In genomic region chr11:66267379-66268209, GRCh38 we compare ENCODE assay signal across 8 cellular contexts. TPM values are rescaled to one million over a fixed set of nuclear protein-coding genes. Genes with fewer than 3 reads are reported as not detected.
DNase-seq lines count a peak whose midpoint lies in the region; ATAC-seq, FAIRE-seq and TF ChIP-seq lines count a peak whose summit lies in the region.

No MANE protein-coding gene starts in this region.

- no peak for TF ChIP-seq RAD21 in A549 (conservative IDR thresholded peaks at IDR 0.05 in 1 of 2, IDR thresholded peaks at IDR 0.05 in 1 of 2)

- POLR2A ChIA-PET in A549 (lab: Yijun Ruan, JAX) = interaction anchor here (0.6 to 1.6 kb wide), 6 partner anchors 10 to 80 kb away, joined by 3 to 6 read pairs (median 4); partner anchors contain the start of genes B4GAT1, CNIH2 and YIF1A

- H3K9me3 ChIP-seq in A549 (no peaks in the 10 kb centered on the region), right lobe of liver (no peaks in the 10 kb centered on the region)

- TF ChIP-seq CTCF in A549 (IDR thresholded peaks at IDR 0.05) (no peak), right lobe of liver (IDR thresholded peaks at IDR 0.05) (no peak)

- TF ChIP-seq POLR2A in A549 (IDR thresholded peaks at IDR 0.05; ENCODE audit: low read length) (no peak), right lobe of liver (IDR thresholded peaks at IDR 0.05) (peak; percentile 32)

- peak; percentile 73 to 85 for DNase-seq in A549 (ENCODE audit: low read depth in 1 of 2, low spot score in 1 of 2)
- DNase-seq in NCI-H510A (lab: John Stamatoyannopoulos, UW) = peak; percentile 62
- peak; percentile 75 to 79 for DNase-seq in activated CD4-positive, alpha-beta T cell treated with anti-CD3 and anti-CD28 coated beads, Interleukin-2, amount 50 U/mL, for 4 hours
- peak; percentile 93 for DNase-seq in dermis blood vessel endothelial cell
- peak; percentile 89 to 91 (median 89) for DNase-seq in right lobe of liver
- DNase-seq in stimulated activated CD4-positive, alpha-beta T cell treated with anti-CD3 and anti-CD28 coated beads, Interleukin-4, amount 100 ng/mL, for 1 hour = peak; percentile 86

- CTCF ChIA-PET in A549 (lab: Yijun Ruan, JAX) = interaction anchor here (0.7 to 2.8 kb wide), 3 partner anchors 8 to 45 kb away, joined by 4 to 13 read pairs (median 5); no protein-coding TSS in a partner anchor

- H3K27ac ChIP-seq in A549 (peak overlapping the region; percentile 91 to 97), right lobe of liver (peak overlapping the region; percentile 75 to 96 (median 86))

- H3K4me1 ChIP-seq in A549 = peaks cover 19% of the 10 kb centered on the region
- peaks cover 0 to 8% (median 2%) of the 10 kb centered on the region in 4 donors for H3K4me1 ChIP-seq in right lobe of liver

- peak overlapping the region; percentile 91 for H3K4me2 ChIP-seq in A549

- H3K36me3 ChIP-seq in right lobe of liver = peaks cover 0 to 10% (median 7%) of the 10 kb centered on the region in 4 donors

- WGBS in A549 (ENCODE audit: missing lambda C conversion rate) = 15% methylated on average over 32 of the region's 61 CpGs
- WGBS in right lobe of liver (ENCODE audit: insufficient coverage, low coverage, low lambda C conversion rate, missing lambda C conversion rate) = 1% methylated on average over 38 of the region's 61 CpGs

- no peak for FAIRE-seq in A549 (lab: Jason Lieb, UNC)

- ATAC-seq in A549 (peak; percentile 65 to 82), GM18511 (IDR thresholded peaks at IDR 0.05; ENCODE audit: unreplicated experiment) (peak; percentile 58), HG03025 (IDR thresholded peaks at IDR 0.05; ENCODE audit: low FRiP score, unreplicated experiment) (peak; percentile 35), right lobe of liver (peak; percentile 72 to 82 (median 75))

- intact Hi-C loops in right lobe of liver (cut with DNase I) = no loop called here

- TF ChIP-seq EP300 in A549 (IDR thresholded peaks at IDR 0.05) = no peak

- H3K4me3 ChIP-seq in A549 (peak overlapping the region; percentile 93), right lobe of liver (peak overlapping the region; percentile 81 to 97 (median 90))

- no peaks in the 10 kb centered on the region for H3K27me3 ChIP-seq in right lobe of liver

TF ChIP-seq in A549, 52 proteins besides CTCF, POLR2A, EP300 and RAD21:
- peak; percentile 70; the same call in 1 of the 2 replicates for TF ChIP-seq HOXA7 (CRISPR knock-in tag; IDR thresholded peaks at IDR 0.05)
- TF ChIP-seq CHD2 (IDR thresholded peaks at IDR 0.05; ENCODE audit: low read length, partially characterized antibody) = peak; percentile 87
- TF ChIP-seq REST (IDR thresholded peaks at IDR 0.05) = peak; percentile 89
- TF ChIP-seq, protein P1, sequence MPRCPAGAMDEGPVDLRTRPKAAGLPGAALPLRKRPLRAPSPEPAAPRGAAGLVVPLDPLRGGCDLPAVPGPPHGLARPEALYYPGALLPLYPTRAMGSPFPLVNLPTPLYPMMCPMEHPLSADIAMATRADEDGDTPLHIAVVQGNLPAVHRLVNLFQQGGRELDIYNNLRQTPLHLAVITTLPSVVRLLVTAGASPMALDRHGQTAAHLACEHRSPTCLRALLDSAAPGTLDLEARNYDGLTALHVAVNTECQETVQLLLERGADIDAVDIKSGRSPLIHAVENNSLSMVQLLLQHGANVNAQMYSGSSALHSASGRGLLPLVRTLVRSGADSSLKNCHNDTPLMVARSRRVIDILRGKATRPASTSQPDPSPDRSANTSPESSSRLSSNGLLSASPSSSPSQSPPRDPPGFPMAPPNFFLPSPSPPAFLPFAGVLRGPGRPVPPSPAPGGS (IDR thresholded peaks at IDR 0.05) = 0 out of 3 replicates have a peak, but pooled peaks have one; percentile 36
- TF ChIP-seq, protein P2, sequence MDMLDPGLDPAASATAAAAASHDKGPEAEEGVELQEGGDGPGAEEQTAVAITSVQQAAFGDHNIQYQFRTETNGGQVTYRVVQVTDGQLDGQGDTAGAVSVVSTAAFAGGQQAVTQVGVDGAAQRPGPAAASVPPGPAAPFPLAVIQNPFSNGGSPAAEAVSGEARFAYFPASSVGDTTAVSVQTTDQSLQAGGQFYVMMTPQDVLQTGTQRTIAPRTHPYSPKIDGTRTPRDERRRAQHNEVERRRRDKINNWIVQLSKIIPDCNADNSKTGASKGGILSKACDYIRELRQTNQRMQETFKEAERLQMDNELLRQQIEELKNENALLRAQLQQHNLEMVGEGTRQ (IDR thresholded peaks at IDR 0.05) = no peak
- 0 out of 2 replicates have a peak, but pooled peaks have one; percentile 64 for TF ChIP-seq TFCP2L1 (CRISPR knock-in tag; IDR thresholded peaks at IDR 0.05)
- 0 out of 2 replicates have a peak, but pooled peaks have one; percentile 34 for TF ChIP-seq HOXB5 (CRISPR knock-in tag; IDR thresholded peaks at IDR 0.05)
- no peak for TF ChIP-seq CBX2 (IDR thresholded peaks at IDR 0.05; ENCODE audit: borderline replicate concordance, low read depth)
- TF ChIP-seq JUN (IDR thresholded peaks at IDR 0.05) = peak in 1 of 2 experiments; percentile 62; a peak in 3 of 5 replicates
- no peak for TF ChIP-seq ESRRA (IDR thresholded peaks at IDR 0.05; ENCODE audit: borderline replicate concordance, low read length)

RNA-seq across cellular contexts. Expression of gene RAB1B, which starts 0.8 kb away (rescaled TPM):
- 87.8 and 104 TPM in 2 replicates for polyA plus RNA-seq in A549 (2011; rRNA removed)
- polyA plus RNA-seq in A549 (2012; cell fraction: cytosol; rRNA removed) = 156 and 206 TPM in 2 replicates
- polyA plus RNA-seq in A549 (2012; cell fraction: nucleus; rRNA removed) = 141 and 147 TPM in 2 replicates
- polyA plus RNA-seq in A549 (2017; fragmentation: RNase III; extraction: RNeasy Plus Mini Kit Qiagen cat#74134 plus additional on column Dnase treatment) = 141 to 149 TPM (median 147 TPM) in 3 replicates
- 147 and 157 TPM in 2 replicates for polyA minus RNA-seq in A549 (2011; rRNA and poly(A)+ RNA removed)
- 77.8 and 196 TPM in 2 replicates for total RNA-seq in dermis blood vessel endothelial cell
- total RNA-seq in right lobe of liver = 10 to 100 TPM; 52.3 to 69.0 (median 59.6) TPM

RNA-seq across cellular contexts. Expression of gene KLC2, which starts 10.1 kb away (rescaled TPM):
- 13.7 and 13.8 TPM in 2 replicates for polyA plus RNA-seq in A549 (2011; rRNA removed)
- 26.6 and 33.5 TPM in 2 replicates for polyA plus RNA-seq in A549 (2012; cell fraction: cytosol; rRNA removed)
- polyA plus RNA-seq in A549 (2012; cell fraction: nucleus; rRNA removed) = 62.6 and 79.2 TPM in 2 replicates
- 35.1 to 35.8 TPM (median 35.2 TPM) in 3 replicates for polyA plus RNA-seq in A549 (2017; fragmentation: RNase III; extraction: RNeasy Plus Mini Kit Qiagen cat#74134 plus additional on column Dnase treatment)
- 23.2 and 30.5 TPM in 2 replicates for polyA minus RNA-seq in A549 (2011; rRNA and poly(A)+ RNA removed)
- total RNA-seq in dermis blood vessel endothelial cell = 18.0 and 18.5 TPM in 2 replicates
- total RNA-seq in right lobe of liver = 10 to 100 TPM in 1 of 6 experiments, 1 to 10 TPM in 5; 3.8 to 11.5 (median 6.3) TPM

RNA-seq across cellular contexts. Expression of gene CNIH2, which starts 10.4 kb away (rescaled TPM):
- 0.95 and 0.98 TPM in 2 replicates for polyA plus RNA-seq in A549 (2011; rRNA removed)
- polyA plus RNA-seq in A549 (2012; cell fraction: cytosol; rRNA removed) = 2.2 and 2.3 TPM in 2 replicates
- polyA plus RNA-seq in A549 (2012; cell fraction: nucleus; rRNA removed) = 3.6 and 4.4 TPM in 2 replicates
- 1.1 to 1.5 TPM (median 1.3 TPM) in 3 replicates for polyA plus RNA-seq in A549 (2017; fragmentation: RNase III; extraction: RNeasy Plus Mini Kit Qiagen cat#74134 plus additional on column Dnase treatment)
- 0.34 TPM in 1 of 2 replicates, not detected in the other for polyA minus RNA-seq in A549 (2011; rRNA and poly(A)+ RNA removed)
- not detected in 2 replicates for total RNA-seq in dermis blood vessel endothelial cell
- under 1 TPM in 2 of 6 experiments, not detected in 4; 0.26 to 0.51 TPM for total RNA-seq in right lobe of liver

RNA-seq across cellular contexts. Expression of gene YIF1A, which starts 21.3 kb away (rescaled TPM):
- 99.7 and 132 TPM in 2 replicates for polyA plus RNA-seq in A549 (2011; rRNA removed)
- 206 and 244 TPM in 2 replicates for polyA plus RNA-seq in A549 (2012; cell fraction: cytosol; rRNA removed)
- polyA plus RNA-seq in A549 (2012; cell fraction: nucleus; rRNA removed) = 215 and 261 TPM in 2 replicates
- 79.7 to 91.3 TPM (median 82.0 TPM) in 3 replicates for polyA plus RNA-seq in A549 (2017; fragmentation: RNase III; extraction: RNeasy Plus Mini Kit Qiagen cat#74134 plus additional on column Dnase treatment)
- polyA minus RNA-seq in A549 (2011; rRNA and poly(A)+ RNA removed) = 167 and 194 TPM in 2 replicates
- 111 and 159 TPM in 2 replicates for total RNA-seq in dermis blood vessel endothelial cell
- total RNA-seq in right lobe of liver = 100 to 1,000 TPM in 3 of 6 experiments, 10 to 100 TPM in 3; 75.0 to 170 (median 97.9) TPM

RNA-seq across cellular contexts. Expression of gene TMEM151A, which starts 24.1 kb away (rescaled TPM):
- 0.44 and 0.62 TPM in 2 replicates for polyA plus RNA-seq in A549 (2011; rRNA removed)
- polyA plus RNA-seq in A549 (2012; cell fraction: cytosol; rRNA removed) = 0.91 and 1.8 TPM in 2 replicates
- 1.8 and 2.3 TPM in 2 replicates for polyA plus RNA-seq in A549 (2012; cell fraction: nucleus; rRNA removed)
- 1.3 to 1.8 TPM (median 1.6 TPM) in 3 replicates for polyA plus RNA-seq in A549 (2017; fragmentation: RNase III; extraction: RNeasy Plus Mini Kit Qiagen cat#74134 plus additional on column Dnase treatment)
- polyA minus RNA-seq in A549 (2011; rRNA and poly(A)+ RNA removed) = 0.79 and 0.92 TPM in 2 replicates
- total RNA-seq in dermis blood vessel endothelial cell = not detected in 2 replicates
- total RNA-seq in right lobe of liver = under 1 TPM in 4 of 6 experiments, not detected in 2; 0.13 to 0.86 (median 0.45) TPM

Comparison
In these comparisons a context has a peak if more than half of its experiments do, and no peak if none do; other contexts are left out.
1. Peak in every context shown above with its lines: DNase-seq, ATAC-seq, H3K4me3 ChIP-seq and H3K27ac ChIP-seq.